ENCODE assay signal across 8 cellular contexts in genomic region chr1:28359592-28360239, GRCh38. TPM values are rescaled to one million over a fixed set of nuclear protein-coding genes. Genes with fewer than 3 reads are reported as not detected.
DNase-seq lines count a peak whose midpoint lies in the region; ATAC-seq and TF ChIP-seq lines count a peak whose summit lies in the region.

No MANE protein-coding gene starts in this region.

- peak; percentile 53 for DNase-seq in Caco-2
- peak; percentile 64 to 89 for DNase-seq in Kasumi-1 (lab: John Stamatoyannopoulos, UW)
- DNase-seq in Peyer's patch: peak; percentile 76 to 91 (median 77)
- DNase-seq in activated T-cell treated with anti-CD3 and anti-CD28 coated beads, Interleukin-2, amount 50 U/mL, for 1 hour: peak; percentile 74
- peak; percentile 77 for DNase-seq in fibroblast of peridontal ligament (ENCODE audit: extremely low read depth)
- peak in 45 of 56 donors; percentile 0 to 83 (median 15) for DNase-seq in nucleus accumbens (lab: John Stamatoyannopoulos, UW)
- peak; percentile 64 to 76 for DNase-seq in tibial artery

- no peak for TF ChIP-seq POLR2A in Peyer's patch (IDR thresholded peaks at IDR 0.05)

- H3K9me3 ChIP-seq in Caco-2: no peaks in the 10 kb centered on the region
- no peaks in the 10 kb centered on the region for H3K9me3 ChIP-seq in Peyer's patch
- no peaks in the 10 kb centered on the region for H3K9me3 ChIP-seq in tibial artery

- H3K9me3 Mint-ChIP-seq in Caco-2 (ENCODE audit: unreplicated experiment): no peaks in the 10 kb centered on the region

- intact Hi-C loops in Caco-2 (cut with micrococcal nuclease; ENCODE audit: unreplicated experiment): no loop called here
- intact Hi-C loops in tibial artery (cut with DNase I; ENCODE audit: low total_unique reads): no loop called here

- peak; percentile 44 to 53 for TF ChIP-seq CTCF in Caco-2 (IDR thresholded peaks at IDR 0.05; ENCODE audit: insufficient read depth in 1 of 2, low read depth in 1 of 2, low read length in 1 of 2, severe bottlenecking in 1 of 2, unreplicated experiment in 1 of 2)
- peak; percentile 46 to 78 (median 72) for TF ChIP-seq CTCF in Peyer's patch (IDR thresholded peaks at IDR 0.05)
- TF ChIP-seq CTCF in tibial artery (IDR thresholded peaks at IDR 0.05): peak; percentile 54 to 72

- H3K4me1 ChIP-seq in Caco-2 (no peaks in the 10 kb centered on the region), Peyer's patch (no peaks in the 10 kb centered on the region), tibial artery (no peaks in the 10 kb centered on the region)

- no peaks in the 10 kb centered on the region for H3K36me3 Mint-ChIP-seq in Caco-2 (ENCODE audit: insufficient read depth, unreplicated experiment)

- POLR2A ChIA-PET in Caco-2 (lab: Charles Lee): interaction anchor here (1.4 kb wide), 1 partner anchor 221 kb away, joined by 4 read pairs; no protein-coding TSS in a partner anchor

- no peak overlapping the region for H3K27ac Mint-ChIP-seq in Caco-2 (ENCODE audit: unreplicated experiment)

- no peaks in the 10 kb centered on the region for H3K27me3 ChIP-seq in Caco-2 (replicated peaks; ENCODE audit: control insufficient read depth, insufficient read depth, low read length)
- H3K27me3 ChIP-seq in Peyer's patch: no peaks in the 10 kb centered on the region
- H3K27me3 ChIP-seq in tibial artery: no peaks in the 10 kb centered on the region

- H3K27ac ChIP-seq in Peyer's patch: no peak overlapping the region
- no peak overlapping the region for H3K27ac ChIP-seq in tibial artery

- H3K27me3 Mint-ChIP-seq in Caco-2 (ENCODE audit: insufficient read depth, unreplicated experiment): no peaks in the 10 kb centered on the region

- ATAC-seq in GM18909 (IDR thresholded peaks at IDR 0.05; ENCODE audit: poor library complexity, unreplicated experiment): no peak

- BruUV-seq in Caco-2 (replicated peaks; lab: Mats Ljungman, UMichigan): no TSS peak

- H3K4me1 Mint-ChIP-seq in Caco-2 (ENCODE audit: low read depth, unreplicated experiment): no peaks in the 10 kb centered on the region

- H3K36me3 ChIP-seq in Caco-2 (ENCODE audit: control insufficient read depth, insufficient read depth, low read length) (no peaks in the 10 kb centered on the region), Peyer's patch (no peaks in the 10 kb centered on the region), tibial artery (no peaks in the 10 kb centered on the region)

- CTCF ChIA-PET in Caco-2 (lab: Charles Lee): interaction anchor here (0.5 to 2.1 kb wide), 10 partner anchors 8 to 243 kb away, joined by 3 to 21 read pairs (median 4); partner anchors contain the start of gene PHACTR4

- H3K4me3 Mint-ChIP-seq in Caco-2 (ENCODE audit: unreplicated experiment): no peak overlapping the region

- H3K4me3 ChIP-seq in Caco-2 (ENCODE audit: low read depth, low read length) (no peak overlapping the region), Peyer's patch (no peak overlapping the region), tibial artery (no peak overlapping the region)

RNA-seq across cellular contexts. Expression of gene PHACTR4, which starts 9.8 kb away (rescaled TPM):
- total RNA-seq in Caco-2 (2022): 31.1 and 35.5 TPM in 2 replicates
- total RNA-seq in Peyer's patch: 10 to 100 TPM; 36.6 to 51.7 (median 44.6) TPM

RNA-seq across cellular contexts. Expression of gene MED18, which starts 30.9 kb away (rescaled TPM):
- total RNA-seq in Caco-2 (2022): 7.3 and 9.0 TPM in 2 replicates
- total RNA-seq in Peyer's patch: 10 to 100 TPM; 27.2 to 68.0 (median 32.2) TPM

Comparison
In these comparisons a context has a peak if more than half of its experiments do, and no peak if none do; other contexts are left out.
1. DNase-seq: peak in every context shown above with its lines; median percentile 77 in Peyer's patch; 77 in fibroblast of peridontal ligament; 76 in Kasumi-1; 74 in activated T-cell treated with anti-CD3 and anti-CD28 coated beads, Interleukin-2, amount 50 U/mL, for 1 hour; 70 in tibial artery; 53 in Caco-2; 15 in nucleus accumbens.